19 cellular contexts compared by ENCODE assay signal in the genomic region with DNA sequence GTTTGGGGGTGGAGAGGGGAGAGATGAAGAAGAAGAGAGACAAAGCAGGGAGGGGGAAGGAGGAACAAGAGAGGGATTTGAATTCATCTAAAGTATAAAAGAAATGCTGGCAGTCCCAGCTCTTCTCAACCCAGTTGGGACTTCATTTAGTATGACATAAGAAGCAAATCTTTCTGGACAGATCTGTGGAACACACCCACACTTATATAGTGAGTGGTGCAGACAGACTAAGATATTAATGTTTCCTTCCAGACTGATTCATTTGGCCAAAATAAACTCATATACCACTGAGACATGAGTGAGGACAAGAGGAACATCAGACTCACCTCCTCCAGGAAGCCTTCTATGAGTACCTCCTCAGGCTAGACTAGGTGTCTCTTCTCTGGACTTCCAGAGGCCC.
"Had no signal": no experiment of that assay in that cellular context is flagged by ENCODE, and none has a peak within 500 bp of the region (broad histone marks: within the 10 kb centered on the region; RNA-seq: fewer than 3 reads in every experiment).

No MANE protein-coding gene starts in this region.

- H3K27me3 ChIP-seq: transverse colon, uterus had no signal

- H3K4me1 Mint-ChIP-seq: activated CD4-positive, alpha-beta memory T cell treated with anti-CD3 and anti-CD28 coated beads, Interleukin-2, amount 10 ng/mL, durations not matched to agents 7 days and 5 days; activated CD4-positive, alpha-beta T cell treated with anti-CD3 and anti-CD28 coated beads, Interleukin-2, amount 10 ng/mL, durations not matched to agents 24 days and 14 days; activated naive CD8-positive, alpha-beta T cell treated with anti-CD3 and anti-CD28 coated beads, Interleukin-2, amount 10 ng/mL, durations not matched to agents 7 days and 5 days; stimulated activated effector memory CD8-positive, alpha-beta T cell treated with anti-CD3 and anti-CD28 coated beads, Interleukin-12 subunit alpha, Interleukin-12 subunit beta, amount 100 ng/mL, for 72 hours had no signal

- DNase-seq: activated CD4-positive, alpha-beta memory T cell treated with anti-CD3 and anti-CD28 coated beads, Interleukin-2, amount 10 ng/mL, durations not matched to agents 7 days and 5 days; activated CD4-positive, alpha-beta T cell treated with anti-CD3 and anti-CD28 coated beads, Interleukin-2, amount 10 ng/mL, durations not matched to agents 24 days and 14 days; activated effector memory CD4-positive, alpha-beta T cell treated with Interleukin-2 at 50 U/mL for 16 hours; activated naive CD4-positive, alpha-beta T cell treated with anti-CD3 and anti-CD28 coated beads for 36 hours; activated naive CD8-positive, alpha-beta T cell treated with anti-CD3 and anti-CD28 coated beads, Interleukin-2, amount 10 ng/mL, durations not matched to agents 7 days and 5 days; activated T-cell treated with anti-CD3 and anti-CD28 coated beads, Interleukin-2, amount 50 U/mL, for 72 hours; amniotic stem cell; effector CD4-positive, alpha-beta T cell; midbrain; retina; stimulated activated CD4-positive, alpha-beta T cell treated with anti-CD3 and anti-CD28 coated beads, Interleukin-12 subunit alpha, Interleukin-12 subunit beta, amount 100 ng/mL, for 4 hours; stimulated activated CD4-positive, alpha-beta T cell treated with anti-CD3 and anti-CD28 coated beads, Interleukin-1b, Interleukin-23, amount 100 ng/mL, for 48 hours; uterus had no signal

- H3K36me3 ChIP-seq: transverse colon, uterus had no signal

- H3K9me3 Mint-ChIP-seq: activated CD4-positive, alpha-beta memory T cell treated with anti-CD3 and anti-CD28 coated beads, Interleukin-2, amount 10 ng/mL, durations not matched to agents 7 days and 5 days; activated CD4-positive, alpha-beta T cell treated with anti-CD3 and anti-CD28 coated beads, Interleukin-2, amount 10 ng/mL, durations not matched to agents 24 days and 14 days; activated naive CD4-positive, alpha-beta T cell treated with anti-CD3 and anti-CD28 coated beads for 36 hours; activated naive CD8-positive, alpha-beta T cell treated with anti-CD3 and anti-CD28 coated beads, Interleukin-2, amount 10 ng/mL, durations not matched to agents 7 days and 5 days had no signal

- H3K4me3 ChIP-seq: transverse colon, uterus had no signal

- H3K9me3 ChIP-seq: transverse colon, uterus had no signal

- ATAC-seq: activated CD4-positive, CD25-positive, alpha-beta regulatory T cell treated with anti-CD3 and anti-CD28 coated beads, Interleukin-2, amount 50 U/mL, for 24 hours; activated T-cell treated with anti-CD3 and anti-CD28 coated beads, Interleukin-2, amount 50 U/mL, for 72 hours; natural killer cell treated with Interleukin-12 subunit alpha and Interleukin-12 subunit beta and Interleukin-15 and Interleukin-18, amount 100 ng/mL, for 72 hours; stimulated activated effector memory CD8-positive, alpha-beta T cell treated with anti-CD3 and anti-CD28 coated beads, Interleukin-12 subunit alpha, Interleukin-12 subunit beta, amount 100 ng/mL, for 72 hours had no signal

- H3K27ac Mint-ChIP-seq: activated CD4-positive, alpha-beta memory T cell treated with anti-CD3 and anti-CD28 coated beads, Interleukin-2, amount 10 ng/mL, durations not matched to agents 7 days and 5 days; activated CD4-positive, alpha-beta T cell treated with anti-CD3 and anti-CD28 coated beads, Interleukin-2, amount 10 ng/mL, durations not matched to agents 24 days and 14 days; activated naive CD4-positive, alpha-beta T cell treated with anti-CD3 and anti-CD28 coated beads for 36 hours; activated naive CD8-positive, alpha-beta T cell treated with anti-CD3 and anti-CD28 coated beads, Interleukin-2, amount 10 ng/mL, durations not matched to agents 7 days and 5 days; activated T-cell treated with anti-CD3 and anti-CD28 coated beads, Interleukin-2, amount 50 U/mL, for 72 hours; natural killer cell treated with Interleukin-12 subunit alpha and Interleukin-12 subunit beta and Interleukin-15 and Interleukin-18, amount 100 ng/mL, for 72 hours; progenitor cell of endocrine pancreas; stimulated activated effector memory CD8-positive, alpha-beta T cell treated with anti-CD3 and anti-CD28 coated beads, Interleukin-12 subunit alpha, Interleukin-12 subunit beta, amount 100 ng/mL, for 72 hours had no signal

- H3K36me3 Mint-ChIP-seq: activated naive CD8-positive, alpha-beta T cell treated with anti-CD3 and anti-CD28 coated beads, Interleukin-2, amount 10 ng/mL, durations not matched to agents 7 days and 5 days; natural killer cell treated with Interleukin-12 subunit alpha and Interleukin-12 subunit beta and Interleukin-15 and Interleukin-18, amount 100 ng/mL, for 72 hours; stimulated activated effector memory CD8-positive, alpha-beta T cell treated with anti-CD3 and anti-CD28 coated beads, Interleukin-12 subunit alpha, Interleukin-12 subunit beta, amount 100 ng/mL, for 72 hours had no signal

- H3K27me3 Mint-ChIP-seq: activated CD4-positive, alpha-beta memory T cell treated with anti-CD3 and anti-CD28 coated beads, Interleukin-2, amount 10 ng/mL, durations not matched to agents 7 days and 5 days; activated CD4-positive, alpha-beta T cell treated with anti-CD3 and anti-CD28 coated beads, Interleukin-2, amount 10 ng/mL, durations not matched to agents 24 days and 14 days; progenitor cell of endocrine pancreas had no signal

- H3K4me3 Mint-ChIP-seq: activated CD4-positive, alpha-beta memory T cell treated with anti-CD3 and anti-CD28 coated beads, Interleukin-2, amount 10 ng/mL, durations not matched to agents 7 days and 5 days; activated CD4-positive, alpha-beta T cell treated with anti-CD3 and anti-CD28 coated beads, Interleukin-2, amount 10 ng/mL, durations not matched to agents 24 days and 14 days; activated naive CD4-positive, alpha-beta T cell treated with anti-CD3 and anti-CD28 coated beads for 36 hours; activated naive CD8-positive, alpha-beta T cell treated with anti-CD3 and anti-CD28 coated beads, Interleukin-2, amount 10 ng/mL, durations not matched to agents 7 days and 5 days; activated T-cell treated with anti-CD3 and anti-CD28 coated beads, Interleukin-2, amount 50 U/mL, for 72 hours; natural killer cell treated with Interleukin-12 subunit alpha and Interleukin-12 subunit beta and Interleukin-15 and Interleukin-18, amount 100 ng/mL, for 72 hours; stimulated activated effector memory CD8-positive, alpha-beta T cell treated with anti-CD3 and anti-CD28 coated beads, Interleukin-12 subunit alpha, Interleukin-12 subunit beta, amount 100 ng/mL, for 72 hours had no signal

- H3K4me1 ChIP-seq: uterus had no signal

- H3K27ac ChIP-seq: transverse colon, uterus, VCaP had no signal
